Comparison of ENCODE assay signal across 12 cellular contexts in genomic region chr3:194314669-194315068, GRCh38. TPM values are rescaled to one million over a fixed set of nuclear protein-coding genes. Genes with fewer than 3 reads are reported as not detected.
DNase-seq lines count a peak whose midpoint lies in the region; ATAC-seq lines count a peak whose summit lies in the region.
"Had no signal": no experiment of that assay in that cellular context is flagged by ENCODE, and none has a peak within 500 bp of the region (broad histone marks: within the 10 kb centered on the region; RNA-seq: fewer than 3 reads in every experiment).

No MANE protein-coding gene starts in this region.

- peaks cover 10% of the 10 kb centered on the region for H3K27me3 Mint-ChIP-seq in T-helper 1 cell treated with Interleukin-12 subunit alpha and Interleukin-12 subunit beta and Interleukin-4 antibody, amounts not matched to agents 30 μg/mL and 1 μg/mL, for 36 hours (ENCODE audit: low read depth)
- peaks cover 16% of the 10 kb centered on the region for H3K27me3 Mint-ChIP-seq in activated T-helper 17 cell treated with anti-CD3 and anti-CD28 coated beads, Interleukin-2, amount 50 U/mL, for 72 hours
- H3K27me3 Mint-ChIP-seq in memory B cell = peaks cover 14% of the 10 kb centered on the region
- H3K27me3 Mint-ChIP-seq in activated T-cell treated with anti-CD3 and anti-CD28 coated beads, Interleukin-2, amount 50 U/mL, for 4 hours (ENCODE audit: low read depth) = peaks cover 26% of the 10 kb centered on the region

- H3K4me3 Mint-ChIP-seq in T-helper 1 cell treated with Interleukin-12 subunit alpha and Interleukin-12 subunit beta and Interleukin-4 antibody, amounts not matched to agents 30 μg/mL and 1 μg/mL, for 36 hours = peak overlapping the region; percentile 80
- peak overlapping the region; percentile 81 for H3K4me3 Mint-ChIP-seq in activated T-helper 17 cell treated with anti-CD3 and anti-CD28 coated beads, Interleukin-2, amount 50 U/mL, for 72 hours
- peak overlapping the region; percentile 79 for H3K4me3 Mint-ChIP-seq in memory B cell
- H3K4me3 Mint-ChIP-seq in activated T-cell treated with anti-CD3 and anti-CD28 coated beads, Interleukin-2, amount 50 U/mL, for 4 hours = no peak overlapping the region

- H3K9ac ChIP-seq in stomach smooth muscle (ENCODE audit: low read length in 2 of 2) = no peak overlapping the region

- peaks cover 19% of the 10 kb centered on the region for H3K9me3 Mint-ChIP-seq in T-helper 1 cell treated with Interleukin-12 subunit alpha and Interleukin-12 subunit beta and Interleukin-4 antibody, amounts not matched to agents 30 μg/mL and 1 μg/mL, for 36 hours
- H3K9me3 Mint-ChIP-seq in activated T-helper 17 cell treated with anti-CD3 and anti-CD28 coated beads, Interleukin-2, amount 50 U/mL, for 72 hours = peaks cover 9% of the 10 kb centered on the region
- peaks cover 5% of the 10 kb centered on the region for H3K9me3 Mint-ChIP-seq in memory B cell
- H3K9me3 Mint-ChIP-seq in activated T-cell treated with anti-CD3 and anti-CD28 coated beads, Interleukin-2, amount 50 U/mL, for 4 hours = peaks cover 9% of the 10 kb centered on the region

- peaks cover 20% of the 10 kb centered on the region for H3K36me3 Mint-ChIP-seq in T-helper 1 cell treated with Interleukin-12 subunit alpha and Interleukin-12 subunit beta and Interleukin-4 antibody, amounts not matched to agents 30 μg/mL and 1 μg/mL, for 36 hours (ENCODE audit: low read depth)
- no peaks in the 10 kb centered on the region for H3K36me3 Mint-ChIP-seq in activated T-helper 17 cell treated with anti-CD3 and anti-CD28 coated beads, Interleukin-2, amount 50 U/mL, for 72 hours (ENCODE audit: low read depth)
- H3K36me3 Mint-ChIP-seq in memory B cell = peaks cover 4% of the 10 kb centered on the region
- H3K36me3 Mint-ChIP-seq in activated T-cell treated with anti-CD3 and anti-CD28 coated beads, Interleukin-2, amount 50 U/mL, for 4 hours (ENCODE audit: insufficient read depth) = no peaks in the 10 kb centered on the region

- H3K4me1 ChIP-seq in stomach smooth muscle (ENCODE audit: control insufficient read depth, insufficient read depth, low read length) = peaks cover 39% of the 10 kb centered on the region

- H3K36me3 ChIP-seq in stomach smooth muscle (ENCODE audit: control insufficient read depth in 2 of 2, insufficient read depth in 2 of 2, low read length in 2 of 2) = no peaks in the 10 kb centered on the region

- DNase-seq in T-helper 1 cell = no peak
- no peak for DNase-seq in memory B cell (ENCODE audit: low spot score in 2 of 2)
- no peak for DNase-seq in stimulated activated CD4-positive, alpha-beta T cell treated with anti-CD3 and anti-CD28 coated beads, Interleukin-4, amount 100 ng/mL, for 24 hours
- no peak for DNase-seq in activated T-cell treated with anti-CD3 and anti-CD28 coated beads, Interleukin-2, amount 50 U/mL, for 4 hours
- DNase-seq: activated effector memory CD4-positive, alpha-beta T cell treated with Interleukin-2 at 50 U/mL for 16 hours; retina; T-helper 9 cell had no signal

- no peak overlapping the region for H3K27ac Mint-ChIP-seq in T-helper 1 cell treated with Interleukin-12 subunit alpha and Interleukin-12 subunit beta and Interleukin-4 antibody, amounts not matched to agents 30 μg/mL and 1 μg/mL, for 36 hours
- H3K27ac Mint-ChIP-seq in activated T-helper 17 cell treated with anti-CD3 and anti-CD28 coated beads, Interleukin-2, amount 50 U/mL, for 72 hours = peak overlapping the region; percentile 64
- H3K27ac Mint-ChIP-seq in memory B cell = no peak overlapping the region

- H3K4me1 Mint-ChIP-seq in T-helper 1 cell treated with Interleukin-12 subunit alpha and Interleukin-12 subunit beta and Interleukin-4 antibody, amounts not matched to agents 30 μg/mL and 1 μg/mL, for 36 hours (ENCODE audit: low read depth) = peaks cover 49% of the 10 kb centered on the region
- H3K4me1 Mint-ChIP-seq in activated T-helper 17 cell treated with anti-CD3 and anti-CD28 coated beads, Interleukin-2, amount 50 U/mL, for 72 hours = peaks cover 5% of the 10 kb centered on the region
- H3K4me1 Mint-ChIP-seq in memory B cell = peaks cover 18% of the 10 kb centered on the region
- peaks cover 13% of the 10 kb centered on the region for H3K4me1 Mint-ChIP-seq in activated T-cell treated with anti-CD3 and anti-CD28 coated beads, Interleukin-2, amount 50 U/mL, for 4 hours (ENCODE audit: low read depth)

- peaks cover 2 to 7% of the 10 kb centered on the region in 2 donors for H3K9me3 ChIP-seq in stomach smooth muscle (ENCODE audit: control insufficient read depth in 2 of 2, low read length in 2 of 2)

- peak overlapping the region; percentile 49 for H3K27ac ChIP-seq in stomach smooth muscle (ENCODE audit: low read length)

- peaks cover 0 to 3% of the 10 kb centered on the region in 2 donors for H3K27me3 ChIP-seq in stomach smooth muscle (ENCODE audit: control insufficient read depth in 1 of 2, insufficient read depth in 2 of 2, low read length in 2 of 2)

- ATAC-seq in activated T-helper 17 cell treated with anti-CD3 and anti-CD28 coated beads, Interleukin-2, amount 50 U/mL, for 72 hours (replicated peaks) = no peak
- ATAC-seq in memory B cell (ENCODE audit: low read depth) (no peak), HG02610 (IDR thresholded peaks at IDR 0.05; ENCODE audit: unreplicated experiment) (no peak)
- ATAC-seq in activated T-cell treated with anti-CD3 and anti-CD28 coated beads, Interleukin-2, amount 50 U/mL, for 4 hours = no peak

- peak overlapping the region in 1 of 2 donors; percentile 72 for H3K4me3 ChIP-seq in stomach smooth muscle (ENCODE audit: low read length in 2 of 2)

RNA-seq across cellular contexts. Expression of gene CPN2, which starts 36.5 kb away (rescaled TPM):
- not detected for total RNA-seq in activated T-helper 17 cell treated with anti-CD3 and anti-CD28 coated beads, Interleukin-2, amount 50 U/mL, for 72 hours
- total RNA-seq in activated T-cell treated with anti-CD3 and anti-CD28 coated beads, Interleukin-2, amount 50 U/mL, for 4 hours = under 1 TPM in 1 of 3 donors, not detected in 2; 0.08 TPM
- total RNA-seq: A172 had no signal

RNA-seq across cellular contexts. Expression of gene LRRC15, which starts 54.9 kb away (rescaled TPM):
- not detected for total RNA-seq in activated T-helper 17 cell treated with anti-CD3 and anti-CD28 coated beads, Interleukin-2, amount 50 U/mL, for 72 hours
- total RNA-seq in activated T-cell treated with anti-CD3 and anti-CD28 coated beads, Interleukin-2, amount 50 U/mL, for 4 hours = not detected
